In the genomic region with DNA sequence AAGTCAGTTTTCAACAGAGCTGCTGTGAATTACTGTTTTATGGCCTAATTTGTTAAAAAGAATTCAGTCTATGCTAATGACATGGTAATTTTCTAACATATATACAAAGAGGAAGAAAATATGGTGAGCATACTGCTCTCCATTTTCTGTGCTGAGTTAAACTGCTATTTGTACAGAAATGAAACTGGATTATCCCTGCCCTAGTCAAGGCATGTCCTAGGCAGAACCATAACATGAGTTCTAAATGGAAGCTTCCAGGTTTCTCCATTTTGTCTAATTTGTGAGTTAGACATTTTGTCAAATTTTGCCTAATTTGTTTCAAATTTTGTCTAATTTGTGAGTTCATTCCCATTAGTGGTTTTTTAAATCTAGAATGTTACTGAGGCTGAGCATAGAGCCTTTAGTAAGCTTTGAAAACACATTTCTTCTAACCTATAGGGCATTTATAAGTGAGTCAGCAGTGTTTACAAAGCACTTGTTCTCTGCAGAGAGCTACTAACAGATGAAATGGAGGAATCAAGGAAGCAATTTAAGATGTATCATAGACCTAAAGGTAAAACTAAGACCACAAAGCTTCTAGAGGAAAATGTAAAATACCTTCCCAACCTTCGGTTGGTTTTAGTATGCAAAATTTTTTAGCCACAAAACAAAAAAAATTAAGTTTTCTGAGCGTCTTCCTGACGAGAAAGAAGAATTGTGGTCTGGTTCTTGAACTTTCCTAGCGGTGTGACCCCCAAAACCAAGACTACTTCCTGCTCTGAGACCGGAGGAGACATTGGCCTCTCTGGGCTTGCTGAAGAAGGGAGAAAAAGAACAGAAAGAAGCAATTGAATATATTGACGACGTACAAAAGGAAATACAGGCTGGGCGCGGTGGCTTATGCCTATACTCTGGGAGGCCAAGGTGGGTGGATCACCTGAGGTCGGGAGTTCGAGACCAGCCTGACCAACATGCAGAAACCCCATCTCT, we compare ENCODE assay signal across 8 cellular contexts. TPM values are rescaled to one million over a fixed set of nuclear protein-coding genes. Genes with fewer than 3 reads are reported as not detected.
DNase-seq lines count a peak whose midpoint lies in the region; ATAC-seq, FAIRE-seq and TF ChIP-seq lines count a peak whose summit lies in the region.

No MANE protein-coding gene starts in this region.

- no peak overlapping the region for H3K27ac Mint-ChIP-seq in glutamatergic neuron (ENCODE audit: unreplicated experiment)

- H3K9me3 Mint-ChIP-seq in glutamatergic neuron (ENCODE audit: unreplicated experiment): peaks cover 1% of the 10 kb centered on the region

- H3K27me3 ChIP-seq in OCI-LY3 (ENCODE audit: low read depth, low read length): no peaks in the 10 kb centered on the region

- H2AFZ ChIP-seq in OCI-LY3 (ENCODE audit: low read depth, low read length): no peak overlapping the region

- H3K9ac ChIP-seq in OCI-LY3 (ENCODE audit: low read length): peak overlapping the region; percentile 22

- H3K4me2 ChIP-seq in OCI-LY3 (ENCODE audit: low read length): peak overlapping the region; percentile 37

- peaks cover 78% of the 10 kb centered on the region for H3K79me2 ChIP-seq in OCI-LY3 (ENCODE audit: low read length)

- ATAC-seq in GM18868 (IDR thresholded peaks at IDR 0.05; ENCODE audit: unreplicated experiment) (peak; percentile 44), HG02610 (IDR thresholded peaks at IDR 0.05; ENCODE audit: unreplicated experiment) (peak; percentile 69), mucosa of descending colon (peak; percentile 37)

- H3K4me1 ChIP-seq in OCI-LY3 (ENCODE audit: low read length) (peaks cover 99% of the 10 kb centered on the region), mucosa of descending colon (ENCODE audit: low read depth) (no peaks in the 10 kb centered on the region)

- no peak for FAIRE-seq in GM12892 (lab: Jason Lieb, UNC)

- no peaks in the 10 kb centered on the region for H4K20me1 ChIP-seq in OCI-LY3 (ENCODE audit: insufficient read depth, low read length)

- no peak overlapping the region for H3K4me3 Mint-ChIP-seq in glutamatergic neuron (ENCODE audit: unreplicated experiment)

- no peaks in the 10 kb centered on the region for H3K9me3 ChIP-seq in OCI-LY3 (ENCODE audit: insufficient read depth, low read length)
- no peaks in the 10 kb centered on the region for H3K9me3 ChIP-seq in mucosa of descending colon

- no peaks in the 10 kb centered on the region for H3K4me1 Mint-ChIP-seq in glutamatergic neuron (ENCODE audit: low read depth, unreplicated experiment)

- H3K4me3 ChIP-seq in OCI-LY3 (ENCODE audit: low read length) (0 out of 2 replicates have a peak overlapping the region, but pooled peaks have one; percentile 4), mucosa of descending colon (no peak overlapping the region)

- intact Hi-C loops in mucosa of descending colon (cut with DNase I, micrococcal nuclease): no loop called here

- no peak for TF ChIP-seq CTCF in OCI-LY3 (IDR thresholded peaks at IDR 0.05; ENCODE audit: low read depth, low read length)
- TF ChIP-seq CTCF in mucosa of descending colon (IDR thresholded peaks at IDR 0.05): no peak
- TF ChIP-seq CTCF in glutamatergic neuron (IDR thresholded peaks at IDR 0.05; ENCODE audit: partially characterized antibody, unreplicated experiment): no peak

- H3K27ac ChIP-seq in OCI-LY3 (ENCODE audit: low read length): peak overlapping the region; percentile 99

- H3K36me3 ChIP-seq in OCI-LY3 (replicated peaks; ENCODE audit: low read depth, low read length) (peaks cover 6% of the 10 kb centered on the region), mucosa of descending colon (ENCODE audit: low read depth) (no peaks in the 10 kb centered on the region)

- no peaks in the 10 kb centered on the region for H3K27me3 Mint-ChIP-seq in glutamatergic neuron (ENCODE audit: unreplicated experiment)

- DNase-seq in mucosa of descending colon (peak in 1 of 3 donors; percentile 27), OCI-M2 (lab: John Stamatoyannopoulos, UW; ENCODE audit: unreplicated experiment) (no peak), ureter (ENCODE audit: low spot score) (no peak), GM12892 (ENCODE audit: insufficient read length) (no peak), glutamatergic neuron (no peak)

- no peaks in the 10 kb centered on the region for H3K36me3 Mint-ChIP-seq in glutamatergic neuron (ENCODE audit: unreplicated experiment)

- TF ChIP-seq POLR2A in GM12892 (IDR thresholded peaks at IDR 0.05; ENCODE audit: low read depth, low read length): no peak

RNA-seq across cellular contexts. Expression of a gene that starts 9.8 kb away (rescaled TPM):
- total RNA-seq in mucosa of descending colon (10 to 100 TPM in 1 of 3 donors, 1 to 10 TPM in 2; 3.9 to 18.2 (median 4.4) TPM), ureter (0.68 TPM), glutamatergic neuron (ENCODE audit: unreplicated experiment) (not detected)
- polyA plus RNA-seq in GM12892 (2012; ENCODE audit: missing spikeins): not detected

RNA-seq across cellular contexts. Expression of a gene that starts 48.1 kb away (rescaled TPM):
- total RNA-seq in mucosa of descending colon (not detected), ureter (13.5 TPM), glutamatergic neuron (ENCODE audit: unreplicated experiment) (not detected)
- polyA plus RNA-seq in GM12892 (2012; ENCODE audit: missing spikeins): not detected

Comparison
In these comparisons a context has a peak if more than half of its experiments do, and no peak if none do; other contexts are left out.
1. RNA of a gene that starts 48.1 kb away (total RNA-seq): 13.5 TPM in ureter (single experiment); not detected in mucosa of descending colon and not detected in glutamatergic neuron (single experiment); every median in the first group is over 10 times any median in the second.
2. Peak in every context shown above with its lines, with median percentiles within 50 percentile points of each other: ATAC-seq.